Comparison of ENCODE assay signal across 8 cellular contexts in the genomic region with DNA sequence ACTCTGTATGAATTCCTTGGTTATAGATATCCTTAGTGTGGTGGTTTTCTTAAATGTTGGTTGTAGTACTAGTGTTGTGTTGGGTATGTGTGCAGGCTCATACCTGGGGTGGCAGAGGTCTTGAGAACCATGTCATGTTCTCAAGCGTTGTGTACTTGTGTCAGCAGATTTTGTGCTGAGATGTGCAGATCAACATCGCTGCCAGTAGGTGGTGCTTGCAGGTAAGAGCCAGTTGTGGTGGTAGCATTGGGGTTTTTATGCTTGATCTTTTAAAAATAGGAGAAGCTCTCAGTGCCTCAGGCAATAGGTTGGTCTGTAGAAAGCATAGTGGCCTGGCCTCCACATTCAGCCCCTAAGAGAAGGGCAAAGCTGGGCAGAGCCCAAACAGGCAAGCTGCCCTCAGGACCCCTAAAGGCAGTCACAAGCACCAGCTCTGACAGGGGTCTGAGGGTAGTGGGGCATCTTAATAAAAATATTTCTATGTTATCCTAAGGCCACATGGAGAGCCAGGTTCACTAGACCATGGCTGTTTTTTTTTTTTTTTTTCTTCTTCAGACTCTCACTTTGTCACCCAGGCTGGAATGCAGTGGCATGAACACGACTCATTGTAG.
DNase-seq lines count a peak whose midpoint lies in the region; ATAC-seq and TF ChIP-seq lines count a peak whose summit lies in the region.

No MANE protein-coding gene starts in this region.

- in situ Hi-C loops in astrocyte of the cerebellum (cut with HindIII; ENCODE audit: low sequenced_read_pairs), result no loop called here

- H3K9me3 ChIP-seq in HEK293 (ENCODE audit: control insufficient read depth, insufficient read depth, low read depth, low read length), result no peaks in the 10 kb centered on the region
- H3K9me3 ChIP-seq in liver (ENCODE audit: control insufficient read depth in 4 of 4, low read length in 3 of 4), result no peaks in the 10 kb centered on the region

- peaks cover 11% of the 10 kb centered on the region for H3K27me3 Mint-ChIP-seq in activated T-cell treated with anti-CD3 and anti-CD28 coated beads, Interleukin-2, amount 50 U/mL, for 4 hours (ENCODE audit: low read depth)

- ATAC-seq in Right ventricle myocardium inferior, result peak; percentile 20
- no peak for ATAC-seq in Right ventricle myocardium superior (ENCODE audit: poor library complexity)
- no peak for ATAC-seq in GM21723 (IDR thresholded peaks at IDR 0.05; ENCODE audit: unreplicated experiment)
- ATAC-seq in activated T-cell treated with anti-CD3 and anti-CD28 coated beads, Interleukin-2, amount 50 U/mL, for 4 hours, result no peak

- H3K9me3 Mint-ChIP-seq in activated T-cell treated with anti-CD3 and anti-CD28 coated beads, Interleukin-2, amount 50 U/mL, for 4 hours, result no peaks in the 10 kb centered on the region

- H3K27ac ChIP-seq in HEK293 (ENCODE audit: extremely low read depth, low read depth, low read length) (no peak overlapping the region), liver (ENCODE audit: low read depth in 1 of 2, low read length in 2 of 2) (no peak overlapping the region)

- WGBS in liver, result 33% methylated on average over 3 of the region's 3 CpGs

- no peaks in the 10 kb centered on the region for H3K4me1 Mint-ChIP-seq in activated T-cell treated with anti-CD3 and anti-CD28 coated beads, Interleukin-2, amount 50 U/mL, for 4 hours (ENCODE audit: low read depth)

- intact Hi-C loops in Right ventricle myocardium inferior (cut with DNase I), result no loop called here
- intact Hi-C loops in Right ventricle myocardium superior (cut with DNase I), result no loop called here

- peak; percentile 28 for DNase-seq in Right ventricle myocardium inferior (ENCODE audit: missing footprints)
- DNase-seq in Right ventricle myocardium superior, result no peak
- DNase-seq in NCI-H1694 (lab: John Stamatoyannopoulos, UW), result peak; percentile 48
- peak; percentile 5 for DNase-seq in astrocyte of the cerebellum (ENCODE audit: low read depth)
- no peak for DNase-seq in activated T-cell treated with anti-CD3 and anti-CD28 coated beads, Interleukin-2, amount 50 U/mL, for 4 hours

- H3K4me1 ChIP-seq in HEK293 (ENCODE audit: control insufficient read depth, insufficient read depth, low read length) (no peaks in the 10 kb centered on the region), liver (ENCODE audit: control insufficient read depth in 4 of 4, insufficient read depth in 4 of 4, low read length in 3 of 4) (no peaks in the 10 kb centered on the region)

- H3K4me3 ChIP-seq in HEK293 (ENCODE audit: low read depth, low read length) (no peak overlapping the region), astrocyte of the cerebellum (ENCODE audit: low read depth, low read length) (no peak overlapping the region), liver (ENCODE audit: low read depth in 1 of 3, low read length in 3 of 3) (no peak overlapping the region)

- no peaks in the 10 kb centered on the region for H3K36me3 Mint-ChIP-seq in activated T-cell treated with anti-CD3 and anti-CD28 coated beads, Interleukin-2, amount 50 U/mL, for 4 hours (ENCODE audit: insufficient read depth)

- H3K27me3 ChIP-seq in liver (ENCODE audit: control insufficient read depth in 4 of 4, insufficient read depth in 4 of 4, low read length in 3 of 4), result no peaks in the 10 kb centered on the region

- TF ChIP-seq CTCF in HEK293 (tag by site-specific recombination; IDR thresholded peaks at IDR 0.05) (no peak), astrocyte of the cerebellum (IDR thresholded peaks at IDR 0.05; ENCODE audit: low read depth, low read length, missing control alignments) (peak; percentile 68), liver (IDR thresholded peaks at IDR 0.05; ENCODE audit: low read depth, low read length, missing input control) (peak; percentile 45)

- POLR2A ChIA-PET in HEK293 (lab: Yijun Ruan, JAX), result no interaction called here

- TF ChIP-seq RAD21 in liver (IDR thresholded peaks at IDR 0.05), result peak; percentile 67 to 77

- H3K4me3 Mint-ChIP-seq in activated T-cell treated with anti-CD3 and anti-CD28 coated beads, Interleukin-2, amount 50 U/mL, for 4 hours, result no peak overlapping the region

- H3K36me3 ChIP-seq in HEK293 (ENCODE audit: control insufficient read depth in 2 of 2, insufficient read depth in 1 of 2, low read length in 2 of 2), result no peaks in the 10 kb centered on the region
- no peaks in the 10 kb centered on the region for H3K36me3 ChIP-seq in liver (ENCODE audit: control insufficient read depth in 4 of 4, insufficient read depth in 3 of 4, low read depth in 1 of 4, low read length in 3 of 4)

- CTCF ChIA-PET in HEK293 (lab: Yijun Ruan, JAX), result interaction anchor here (0.6 to 4.0 kb wide), 12 partner anchors 9 to 571 kb away, joined by 3 to 19 read pairs (median 4); no protein-coding TSS in a partner anchor

- H3K9ac ChIP-seq in liver (ENCODE audit: low read depth in 1 of 2, low read length in 2 of 2), result no peak overlapping the region

TF ChIP-seq in HEK293, 187 proteins besides CTCF, POLR2A, EP300 and RAD21:
- no peak for TF ChIP-seq ZNF558 (tag by site-specific recombination; IDR thresholded peaks at IDR 0.05)
- no peak for TF ChIP-seq ZNF514 (tag by site-specific recombination; IDR thresholded peaks at IDR 0.05)
- no peak for TF ChIP-seq ZNF529 (tag by site-specific recombination; IDR thresholded peaks at IDR 0.05; ENCODE audit: insufficient replicate concordance)
- TF ChIP-seq ZNF791 (tag by site-specific recombination; IDR thresholded peaks at IDR 0.05), result no peak
- TF ChIP-seq ZFP3 (tag by site-specific recombination; IDR thresholded peaks at IDR 0.05; ENCODE audit: low read depth), result no peak
- TF ChIP-seq ZNF654 (tag by site-specific recombination; IDR thresholded peaks at IDR 0.05; ENCODE audit: low read depth), result peak; percentile 33
- TF ChIP-seq, protein P1, sequence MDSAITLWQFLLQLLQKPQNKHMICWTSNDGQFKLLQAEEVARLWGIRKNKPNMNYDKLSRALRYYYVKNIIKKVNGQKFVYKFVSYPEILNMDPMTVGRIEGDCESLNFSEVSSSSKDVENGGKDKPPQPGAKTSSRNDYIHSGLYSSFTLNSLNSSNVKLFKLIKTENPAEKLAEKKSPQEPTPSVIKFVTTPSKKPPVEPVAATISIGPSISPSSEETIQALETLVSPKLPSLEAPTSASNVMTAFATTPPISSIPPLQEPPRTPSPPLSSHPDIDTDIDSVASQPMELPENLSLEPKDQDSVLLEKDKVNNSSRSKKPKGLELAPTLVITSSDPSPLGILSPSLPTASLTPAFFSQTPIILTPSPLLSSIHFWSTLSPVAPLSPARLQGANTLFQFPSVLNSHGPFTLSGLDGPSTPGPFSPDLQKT (IDR thresholded peaks at IDR 0.05; ENCODE audit: borderline replicate concordance, low read depth, low read length), result no peak
- TF ChIP-seq ZNF530 (tag by site-specific recombination; IDR thresholded peaks at IDR 0.05; ENCODE audit: low read depth), result no peak
- TF ChIP-seq ZNF2 (tag by site-specific recombination; IDR thresholded peaks at IDR 0.05), result 0 out of 2 replicates have a peak, but pooled peaks have one; percentile 34
TF ChIP-seq in HEK293: peak in this region for 2.

TF ChIP-seq in liver, 16 proteins besides CTCF, POLR2A, EP300 and RAD21:
- TF ChIP-seq, protein P2, sequence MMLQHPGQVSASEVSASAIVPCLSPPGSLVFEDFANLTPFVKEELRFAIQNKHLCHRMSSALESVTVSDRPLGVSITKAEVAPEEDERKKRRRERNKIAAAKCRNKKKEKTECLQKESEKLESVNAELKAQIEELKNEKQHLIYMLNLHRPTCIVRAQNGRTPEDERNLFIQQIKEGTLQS (IDR thresholded peaks at IDR 0.05), result no peak
- TF ChIP-seq HNF4A (conservative IDR thresholded peaks at IDR 0.05) (no peak), YY1 (IDR thresholded peaks at IDR 0.05) (no peak), TAF1 (conservative IDR thresholded peaks at IDR 0.05) (no peak), FOXA2 (IDR thresholded peaks at IDR 0.05) (no peak), GABPA (IDR thresholded peaks at IDR 0.05 in 1 of 2, conservative IDR thresholded peaks at IDR 0.05 in 1 of 2) (no peak), RXRA (IDR thresholded peaks at IDR 0.05) (no peak), JUND (IDR thresholded peaks at IDR 0.05) (no peak), NR2F2 (IDR thresholded peaks at IDR 0.05) (no peak)
- TF ChIP-seq, protein P3, sequence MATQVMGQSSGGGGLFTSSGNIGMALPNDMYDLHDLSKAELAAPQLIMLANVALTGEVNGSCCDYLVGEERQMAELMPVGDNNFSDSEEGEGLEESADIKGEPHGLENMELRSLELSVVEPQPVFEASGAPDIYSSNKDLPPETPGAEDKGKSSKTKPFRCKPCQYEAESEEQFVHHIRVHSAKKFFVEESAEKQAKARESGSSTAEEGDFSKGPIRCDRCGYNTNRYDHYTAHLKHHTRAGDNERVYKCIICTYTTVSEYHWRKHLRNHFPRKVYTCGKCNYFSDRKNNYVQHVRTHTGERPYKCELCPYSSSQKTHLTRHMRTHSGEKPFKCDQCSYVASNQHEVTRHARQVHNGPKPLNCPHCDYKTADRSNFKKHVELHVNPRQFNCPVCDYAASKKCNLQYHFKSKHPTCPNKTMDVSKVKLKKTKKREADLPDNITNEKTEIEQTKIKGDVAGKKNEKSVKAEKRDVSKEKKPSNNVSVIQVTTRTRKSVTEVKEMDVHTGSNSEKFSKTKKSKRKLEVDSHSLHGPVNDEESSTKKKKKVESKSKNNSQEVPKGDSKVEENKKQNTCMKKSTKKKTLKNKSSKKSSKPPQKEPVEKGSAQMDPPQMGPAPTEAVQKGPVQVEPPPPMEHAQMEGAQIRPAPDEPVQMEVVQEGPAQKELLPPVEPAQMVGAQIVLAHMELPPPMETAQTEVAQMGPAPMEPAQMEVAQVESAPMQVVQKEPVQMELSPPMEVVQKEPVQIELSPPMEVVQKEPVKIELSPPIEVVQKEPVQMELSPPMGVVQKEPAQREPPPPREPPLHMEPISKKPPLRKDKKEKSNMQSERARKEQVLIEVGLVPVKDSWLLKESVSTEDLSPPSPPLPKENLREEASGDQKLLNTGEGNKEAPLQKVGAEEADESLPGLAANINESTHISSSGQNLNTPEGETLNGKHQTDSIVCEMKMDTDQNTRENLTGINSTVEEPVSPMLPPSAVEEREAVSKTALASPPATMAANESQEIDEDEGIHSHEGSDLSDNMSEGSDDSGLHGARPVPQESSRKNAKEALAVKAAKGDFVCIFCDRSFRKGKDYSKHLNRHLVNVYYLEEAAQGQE (IDR thresholded peaks at IDR 0.05), result no peak
TF ChIP-seq in liver: peak in this region for 0.

Comparison
In these comparisons a context has a peak if more than half of its experiments do, and no peak if none do; other contexts are left out.
1. DNase-seq: peak in Right ventricle myocardium inferior (single experiment), NCI-H1694 (single experiment) and astrocyte of the cerebellum (single experiment); none in Right ventricle myocardium superior (single experiment) and activated T-cell treated with anti-CD3 and anti-CD28 coated beads, Interleukin-2, amount 50 U/mL, for 4 hours (single experiment).